In genomic region chr13:110477711-110478245, GRCh38 we compare ENCODE assay signal across 20 cellular contexts.
DNase-seq lines count a peak whose midpoint lies in the region; FAIRE-seq and TF ChIP-seq lines count a peak whose summit lies in the region.
"Had no signal": no experiment of that assay in that cellular context is flagged by ENCODE, and none has a peak within 500 bp of the region (broad histone marks: within the 10 kb centered on the region; RNA-seq: fewer than 3 reads in every experiment).

No MANE protein-coding gene starts in this region.

- no peak overlapping the region for H3T11ph ChIP-seq in H9 (ENCODE audit: low read length)

- H3K27me3 ChIP-seq in H9 (ENCODE audit: insufficient read depth, low read length) (no peaks in the 10 kb centered on the region), esophagus squamous epithelium (no peaks in the 10 kb centered on the region), smooth muscle cell (ENCODE audit: low read depth) (no peaks in the 10 kb centered on the region)

- H3F3A ChIP-seq in smooth muscle cell (ENCODE audit: low read depth): peaks cover 76% of the 10 kb centered on the region

- no peak overlapping the region for H4K5ac ChIP-seq in H9 (ENCODE audit: insufficient read length, low read depth, low read length)

- H3K27ac ChIP-seq in H9 (ENCODE audit: insufficient read length, low read depth, low read length) (no peak overlapping the region), esophagus squamous epithelium (peak overlapping the region in 3 of 4 donors; percentile 23 to 56 (median 25)), smooth muscle cell (ENCODE audit: low read depth) (peak overlapping the region; percentile 60)
- H3K27ac ChIP-seq: A549 had no signal

- H3K23me2 ChIP-seq in H9 (ENCODE audit: insufficient read length, low read depth, low read length, poor library complexity, severe bottlenecking): no peaks in the 10 kb centered on the region

- no peak overlapping the region for H2BK20ac ChIP-seq in H9 (ENCODE audit: low read depth, low read length, poor library complexity, severe bottlenecking)

- no peak overlapping the region for H3K56ac ChIP-seq in H9 (ENCODE audit: insufficient read length, low read depth, low read length)

- H3K4me2 ChIP-seq in H9 (ENCODE audit: insufficient read depth, insufficient read length, low read length) (no peak overlapping the region), smooth muscle cell (no peak overlapping the region)
- H3K4me2 ChIP-seq: A549 had no signal

- H3K36me3 ChIP-seq in esophagus squamous epithelium (peaks cover 0 to 66% (median 0%) of the 10 kb centered on the region in 3 donors), smooth muscle cell (ENCODE audit: low read depth) (peaks cover 15% of the 10 kb centered on the region)

- no peak for TF ChIP-seq POLR2A in esophagus squamous epithelium (IDR thresholded peaks at IDR 0.05)

- no peak overlapping the region for H4K8ac ChIP-seq in H9 (replicated peaks; ENCODE audit: insufficient read length, low read depth, low read length)

- TF ChIP-seq CTCF in H9 (conservative IDR thresholded peaks at IDR 0.05) (no peak), esophagus squamous epithelium (IDR thresholded peaks at IDR 0.05) (no peak), smooth muscle cell (IDR thresholded peaks at IDR 0.05; ENCODE audit: borderline replicate concordance, insufficient read depth, poor library complexity, severe bottlenecking) (no peak)

- no peak overlapping the region for H2BK5ac ChIP-seq in H9 (ENCODE audit: insufficient read length, low read length)

- no peak overlapping the region for H3K18ac ChIP-seq in H9 (ENCODE audit: insufficient read length, low read depth, low read length)

- DNase-seq in H9: no peak
- DNase-seq in esophagus squamous epithelium (lab: John Stamatoyannopoulos, UW): no peak
- no peak for DNase-seq in smooth muscle cell (lab: John Stamatoyannopoulos, UW; ENCODE audit: unreplicated experiment)
- no peak for DNase-seq in NCI-H1930 (lab: John Stamatoyannopoulos, UW)
- DNase-seq in urothelium cell line (ENCODE audit: low spot score): no peak
- no peak for DNase-seq in NOMO-1 (lab: John Stamatoyannopoulos, UW; ENCODE audit: unreplicated experiment in 2 of 2)
- DNase-seq in medulla oblongata (ENCODE audit: extremely low spot score): no peak
- DNase-seq: CD4-positive, alpha-beta memory T cell; GOT3; NCI-H1105; NCI-H146; NCI-H2081; NCI-H446; NCI-H526 treated with DMSO at 0.1 percent for 48 hours; PC-3; Right ventricle myocardium superior had no signal

- H3K79me1 ChIP-seq in H9 (ENCODE audit: insufficient read depth, low read depth, low read length, poor library complexity, severe bottlenecking): no peaks in the 10 kb centered on the region

- H2BK120ac ChIP-seq in H9 (ENCODE audit: low read depth, low read length, poor library complexity, severe bottlenecking): no peak overlapping the region

- no peaks in the 10 kb centered on the region for H3K27me3 Mint-ChIP-seq in H9 (ENCODE audit: low read depth)
- peaks cover 69% of the 10 kb centered on the region for H3K27me3 Mint-ChIP-seq in dendritic cell treated with granulocyte-macrophage colony-stimulating factor and Interleukin-4, amounts not matched to agents 40 ng/mL and 50 ng/mL, for 4 days
- H3K27me3 Mint-ChIP-seq: CD4-positive, alpha-beta memory T cell had no signal

- H4K91ac ChIP-seq in H9 (ENCODE audit: insufficient read length, low read depth, low read length): no peak overlapping the region

- no peak overlapping the region for H3K4ac ChIP-seq in H9 (ENCODE audit: low read depth, low read length)

- H2BK12ac ChIP-seq in H9 (ENCODE audit: insufficient read length, low read depth, low read length): no peak overlapping the region

- H2AK5ac ChIP-seq in H9 (ENCODE audit: insufficient read length, low read length): no peak overlapping the region

- no CpG with 5 or more reads among the region's 4 CpGs for WGBS in H9 (ENCODE audit: extremely low coverage, insufficient read length, low lambda C conversion rate)
- WGBS in esophagus squamous epithelium, 2 donors: 46 to 57% methylated on average over 2 to 3 of the region's 4 CpGs
- WGBS in smooth muscle cell (ENCODE audit: low lambda C conversion rate): 87% methylated on average over 4 of the region's 4 CpGs

- H3K9me3 Mint-ChIP-seq in H9: no peaks in the 10 kb centered on the region
- no peaks in the 10 kb centered on the region for H3K9me3 Mint-ChIP-seq in dendritic cell treated with granulocyte-macrophage colony-stimulating factor and Interleukin-4, amounts not matched to agents 40 ng/mL and 50 ng/mL, for 4 days
- H3K9me3 Mint-ChIP-seq: CD4-positive, alpha-beta memory T cell had no signal

- H3K4me1 Mint-ChIP-seq in H9: peaks cover 6 to 7% of the 10 kb centered on the region in 2 experiments
- peaks cover 35% of the 10 kb centered on the region for H3K4me1 Mint-ChIP-seq in dendritic cell treated with granulocyte-macrophage colony-stimulating factor and Interleukin-4, amounts not matched to agents 40 ng/mL and 50 ng/mL, for 4 days (ENCODE audit: low read depth)
- H3K4me1 Mint-ChIP-seq: CD4-positive, alpha-beta memory T cell had no signal

- no peaks in the 10 kb centered on the region for H3K9me3 ChIP-seq in H9 (ENCODE audit: control insufficient read depth, low read depth, low read length)
- no peaks in the 10 kb centered on the region for H3K9me3 ChIP-seq in esophagus squamous epithelium
- H3K9me3 ChIP-seq in smooth muscle cell (replicated peaks; ENCODE audit: low read depth): no peaks in the 10 kb centered on the region
- H3K9me3 ChIP-seq: A549 had no signal

- H3K79me2 ChIP-seq in H9 (ENCODE audit: insufficient read depth, low read length) (no peaks in the 10 kb centered on the region), smooth muscle cell (ENCODE audit: low read depth) (no peaks in the 10 kb centered on the region)

- no peak overlapping the region for H3K14ac ChIP-seq in H9 (ENCODE audit: insufficient read depth, low read length)

- H3K27ac Mint-ChIP-seq in H9: peak overlapping the region in 2 of 3 experiments; percentile 13 to 35; a peak in 1 of 7 replicates
- peak overlapping the region; percentile 33 for H3K27ac Mint-ChIP-seq in dendritic cell treated with granulocyte-macrophage colony-stimulating factor and Interleukin-4, amounts not matched to agents 40 ng/mL and 50 ng/mL, for 4 days
- H3K27ac Mint-ChIP-seq: CD4-positive, alpha-beta memory T cell had no signal

- no peak overlapping the region for H3K4me3 Mint-ChIP-seq in H9
- H3K4me3 Mint-ChIP-seq in dendritic cell treated with granulocyte-macrophage colony-stimulating factor and Interleukin-4, amounts not matched to agents 40 ng/mL and 50 ng/mL, for 4 days: no peak overlapping the region
- H3K4me3 Mint-ChIP-seq: CD4-positive, alpha-beta memory T cell had no signal

- H3K4me1 ChIP-seq in H9 (ENCODE audit: insufficient read depth, low read length) (no peaks in the 10 kb centered on the region), esophagus squamous epithelium (peaks cover 0 to 14% (median 6%) of the 10 kb centered on the region in 3 donors), smooth muscle cell (ENCODE audit: low read depth) (peaks cover 5% of the 10 kb centered on the region)
- H3K4me1 ChIP-seq: A549 had no signal

- no peak for FAIRE-seq in urothelium cell line (lab: Jason Lieb, UNC)
- FAIRE-seq: A549, GM12892, HTR-8/SVneo had no signal

- intact Hi-C loops in dendritic cell treated with granulocyte-macrophage colony-stimulating factor and Interleukin-4, amounts not matched to agents 40 ng/mL and 50 ng/mL, for 4 days (cut with micrococcal nuclease): no loop called here
- intact Hi-C loops in esophagus squamous epithelium (cut with DNase I): no loop called here

- H2AFZ ChIP-seq in H9 (ENCODE audit: low read length): no peak overlapping the region
- H2AFZ ChIP-seq in smooth muscle cell (ENCODE audit: low read depth): no peak overlapping the region

- no peak overlapping the region for H3K4me3 ChIP-seq in esophagus squamous epithelium
- no peak overlapping the region for H3K4me3 ChIP-seq in smooth muscle cell
- H3K4me3 ChIP-seq: A549 had no signal

- peaks cover 22 to 42% (median 33%) of the 10 kb centered on the region in 3 experiments for H3K36me3 Mint-ChIP-seq in H9 (ENCODE audit: insufficient read depth in 1 of 3, low read depth in 3 of 3)
- H3K36me3 Mint-ChIP-seq in dendritic cell treated with granulocyte-macrophage colony-stimulating factor and Interleukin-4, amounts not matched to agents 40 ng/mL and 50 ng/mL, for 4 days (ENCODE audit: low read depth): no peaks in the 10 kb centered on the region
- H3K36me3 Mint-ChIP-seq: CD4-positive, alpha-beta memory T cell had no signal

- H3K23ac ChIP-seq in H9 (ENCODE audit: insufficient read length, low read depth, low read length): no peak overlapping the region

- H3K9ac ChIP-seq in H9 (ENCODE audit: extremely low read depth, insufficient read length, low read length) (no peak overlapping the region), smooth muscle cell (ENCODE audit: low read depth) (no peak overlapping the region)

- no peaks in the 10 kb centered on the region for H4K20me1 ChIP-seq in H9 (ENCODE audit: control insufficient read depth, insufficient read depth, insufficient read length)
- peaks cover 77% of the 10 kb centered on the region for H4K20me1 ChIP-seq in smooth muscle cell (ENCODE audit: low read depth)

- no peak overlapping the region for H2BK15ac ChIP-seq in H9 (ENCODE audit: low read depth, low read length)
